ENCODE assay signal across 9 cellular contexts in the genomic region with DNA sequence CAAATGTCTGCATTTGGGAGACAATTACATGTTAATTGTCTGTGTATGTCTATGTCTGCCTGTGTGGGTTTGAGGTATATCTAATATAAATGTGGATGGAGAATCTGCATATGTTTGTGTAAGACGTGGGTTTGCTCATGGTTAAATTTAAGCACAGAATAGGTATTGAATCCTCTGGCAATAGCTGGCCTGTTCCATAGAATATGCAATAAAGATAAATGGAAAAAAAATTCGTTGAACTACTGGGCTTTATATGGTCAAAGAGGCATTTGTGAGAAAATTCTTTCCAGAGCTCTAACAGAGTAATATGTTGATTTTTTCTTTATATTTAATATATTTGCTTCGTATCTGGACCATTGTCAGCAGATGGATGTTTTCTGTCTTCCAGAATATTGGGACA. TPM values are rescaled to one million over a fixed set of nuclear protein-coding genes. Genes with fewer than 3 reads are reported as not detected.
DNase-seq lines count a peak whose midpoint lies in the region; ATAC-seq and TF ChIP-seq lines count a peak whose summit lies in the region.
"Had no signal": no experiment of that assay in that cellular context is flagged by ENCODE, and none has a peak within 500 bp of the region (broad histone marks: within the 10 kb centered on the region; RNA-seq: fewer than 3 reads in every experiment).

No MANE protein-coding gene starts in this region.

- no peaks in the 10 kb centered on the region for H3K9me3 Mint-ChIP-seq in activated CD8-positive, alpha-beta memory T cell treated with anti-CD3 and anti-CD28 coated beads, Interleukin-2, amount 10 ng/mL, durations not matched to agents 7 days and 5 days (ENCODE audit: low read depth)
- no peaks in the 10 kb centered on the region for H3K9me3 Mint-ChIP-seq in stimulated activated memory B cell treated with anti-CD40 and anti-IgM and Interleukin-4, amounts not matched to agents 10 μg/mL and 1 μg/mL and 100 μg/mL, for 72 hours

- peaks cover 24% of the 10 kb centered on the region for H3K36me3 Mint-ChIP-seq in activated CD8-positive, alpha-beta memory T cell treated with anti-CD3 and anti-CD28 coated beads, Interleukin-2, amount 10 ng/mL, durations not matched to agents 7 days and 5 days
- H3K36me3 Mint-ChIP-seq in T-helper 17 cell (ENCODE audit: low read depth): peaks cover 8% of the 10 kb centered on the region
- peaks cover 19% of the 10 kb centered on the region for H3K36me3 Mint-ChIP-seq in stimulated activated memory B cell treated with anti-CD40 and anti-IgM and Interleukin-4, amounts not matched to agents 10 μg/mL and 1 μg/mL and 100 μg/mL, for 72 hours

- H3K4me3 ChIP-seq in foreskin fibroblast (ENCODE audit: low read depth in 1 of 2, low read length in 2 of 2): peak overlapping the region; percentile 83 to 85

- peaks cover 3% of the 10 kb centered on the region for H3K27me3 Mint-ChIP-seq in activated CD8-positive, alpha-beta memory T cell treated with anti-CD3 and anti-CD28 coated beads, Interleukin-2, amount 10 ng/mL, durations not matched to agents 7 days and 5 days
- peaks cover 4% of the 10 kb centered on the region for H3K27me3 Mint-ChIP-seq in T-helper 17 cell
- no peaks in the 10 kb centered on the region for H3K27me3 Mint-ChIP-seq in stimulated activated memory B cell treated with anti-CD40 and anti-IgM and Interleukin-4, amounts not matched to agents 10 μg/mL and 1 μg/mL and 100 μg/mL, for 72 hours

- TF ChIP-seq CTCF in foreskin fibroblast (IDR thresholded peaks at IDR 0.05; ENCODE audit: low read depth, low read length): no peak

- peak overlapping the region; percentile 92 for H3K4me3 Mint-ChIP-seq in activated CD8-positive, alpha-beta memory T cell treated with anti-CD3 and anti-CD28 coated beads, Interleukin-2, amount 10 ng/mL, durations not matched to agents 7 days and 5 days
- H3K4me3 Mint-ChIP-seq in T-helper 17 cell: peak overlapping the region; percentile 96
- peak overlapping the region; percentile 85 for H3K4me3 Mint-ChIP-seq in stimulated activated memory B cell treated with anti-CD40 and anti-IgM and Interleukin-4, amounts not matched to agents 10 μg/mL and 1 μg/mL and 100 μg/mL, for 72 hours

- DNase-seq in activated CD8-positive, alpha-beta memory T cell treated with anti-CD3 and anti-CD28 coated beads, Interleukin-2, amount 10 ng/mL, durations not matched to agents 7 days and 5 days: no peak
- no peak for DNase-seq in activated CD8-positive, alpha-beta memory T cell treated with anti-CD3 and anti-CD28 coated beads, Interleukin-2, amount 50 U/mL, for 48 hours
- DNase-seq in T-helper 17 cell (no peak), foreskin fibroblast (no peak), SHP77 (lab: John Stamatoyannopoulos, UW) (no peak), HuH-7 (ENCODE audit: low spot score) (no peak)

- H3K27ac Mint-ChIP-seq in activated CD8-positive, alpha-beta memory T cell treated with anti-CD3 and anti-CD28 coated beads, Interleukin-2, amount 10 ng/mL, durations not matched to agents 7 days and 5 days: no peak overlapping the region
- peak overlapping the region; percentile 90 for H3K27ac Mint-ChIP-seq in T-helper 17 cell
- no peak overlapping the region for H3K27ac Mint-ChIP-seq in stimulated activated memory B cell treated with anti-CD40 and anti-IgM and Interleukin-4, amounts not matched to agents 10 μg/mL and 1 μg/mL and 100 μg/mL, for 72 hours

- CTCF ChIA-PET in activated CD8-positive, alpha-beta memory T cell treated with anti-CD3 and anti-CD28 coated beads, Interleukin-2, amount 10 ng/mL, durations not matched to agents 7 days and 5 days (lab: Charles Lee): interaction anchor here (1.8 to 2.5 kb wide), 2 partner anchors 9 to 11 kb away, joined by 7 to 19 read pairs; no protein-coding TSS in a partner anchor

- H3K9me3 ChIP-seq in T-helper 17 cell (ENCODE audit: control insufficient read depth, low read length, poor library complexity, severe bottlenecking): no peaks in the 10 kb centered on the region
- H3K9me3 ChIP-seq: ovary had no signal

- no peak for ATAC-seq in activated CD8-positive, alpha-beta memory T cell treated with anti-CD3 and anti-CD28 coated beads, Interleukin-2, amount 10 ng/mL, durations not matched to agents 7 days and 5 days
- no peak for ATAC-seq in T-helper 17 cell
- ATAC-seq in stimulated activated memory B cell treated with anti-CD40 and anti-IgM and Interleukin-4, amounts not matched to agents 10 μg/mL and 1 μg/mL and 100 μg/mL, for 72 hours: no peak
- ATAC-seq in activated CD4-positive, CD25-positive, alpha-beta regulatory T cell treated with anti-CD3 and anti-CD28 coated beads, Interleukin-2, amount 50 U/mL, for 24 hours: no peak

- H3K4me1 Mint-ChIP-seq in activated CD8-positive, alpha-beta memory T cell treated with anti-CD3 and anti-CD28 coated beads, Interleukin-2, amount 10 ng/mL, durations not matched to agents 7 days and 5 days: peaks cover 55% of the 10 kb centered on the region
- H3K4me1 Mint-ChIP-seq in T-helper 17 cell: peaks cover 41% of the 10 kb centered on the region
- H3K4me1 Mint-ChIP-seq in stimulated activated memory B cell treated with anti-CD40 and anti-IgM and Interleukin-4, amounts not matched to agents 10 μg/mL and 1 μg/mL and 100 μg/mL, for 72 hours: peaks cover 27% of the 10 kb centered on the region

RNA-seq across cellular contexts. Expression of gene VPS8, which starts 1.4 kb away (rescaled TPM):
- total RNA-seq in activated CD8-positive, alpha-beta memory T cell treated with anti-CD3 and anti-CD28 coated beads, Interleukin-2, amount 10 ng/mL, durations not matched to agents 7 days and 5 days: 10 to 100 TPM; 43.2 to 71.7 TPM
- 10 to 100 TPM; 69.5 to 77.5 TPM for total RNA-seq in T-helper 17 cell
